In genomic region chr2:209423562-209424541, GRCh38 we compare ENCODE assay signal across 1 cellular context.
TF ChIP-seq lines count a peak whose summit lies in the region.

MAP2 (plus strand) TSS chr2:209424047; CDS start chr2:209653171, 229,124 bp downstream.

TF ChIP-seq in HepG2, 621 proteins besides CTCF, POLR2A, EP300 and RAD21 (continued from another document and continues in another):
- no peak for TF ChIP-seq ZBTB2 (CRISPR knock-in tag; IDR thresholded peaks at IDR 0.05; ENCODE audit: low read depth)
- TF ChIP-seq ZNF850 (CRISPR knock-in tag; conservative IDR thresholded peaks at IDR 0.05), result no peak
- TF ChIP-seq LCORL (IDR thresholded peaks at IDR 0.05), result no peak
- no peak for TF ChIP-seq LCORL (CRISPR knock-in tag; IDR thresholded peaks at IDR 0.05)
- TF ChIP-seq NFE2L1 (CRISPR knock-in tag; IDR thresholded peaks at IDR 0.05; ENCODE audit: borderline replicate concordance), result no peak
- TF ChIP-seq KDM1A (CRISPR knock-in tag; IDR thresholded peaks at IDR 0.05), result no peak
- TF ChIP-seq HOXD1 (CRISPR knock-in tag; IDR thresholded peaks at IDR 0.05), result no peak
- no peak for TF ChIP-seq ZNF646 (CRISPR knock-in tag; IDR thresholded peaks at IDR 0.05)
- TF ChIP-seq RARG (CRISPR knock-in tag; IDR thresholded peaks at IDR 0.05; ENCODE audit: low read depth), result no peak
- TF ChIP-seq SIN3A (IDR thresholded peaks at IDR 0.05; ENCODE audit: borderline replicate concordance, low read depth, low read length), result no peak
- no peak for TF ChIP-seq NR2F6 (IDR thresholded peaks at IDR 0.05)
- TF ChIP-seq NR2F6 (CRISPR knock-in tag; IDR thresholded peaks at IDR 0.05), result no peak
- 0 out of 2 replicates have a peak, but pooled peaks have one; percentile 30 for TF ChIP-seq NFKB2 (CRISPR knock-in tag; IDR thresholded peaks at IDR 0.05; ENCODE audit: borderline replicate concordance)
- TF ChIP-seq ZNF496 (CRISPR knock-in tag; IDR thresholded peaks at IDR 0.05; ENCODE audit: insufficient replicate concordance), result no peak
- 0 out of 2 replicates have a peak, but pooled peaks have one; percentile 48 for TF ChIP-seq SMARCE1 (IDR thresholded peaks at IDR 0.05; ENCODE audit: borderline replicate concordance)
- TF ChIP-seq ZSCAN21 (CRISPR knock-in tag; IDR thresholded peaks at IDR 0.05; ENCODE audit: borderline replicate concordance), result peak; percentile 65; the same call in 1 of the 2 replicates
- no peak for TF ChIP-seq ZNF513 (CRISPR knock-in tag; conservative IDR thresholded peaks at IDR 0.05)
- no peak for TF ChIP-seq ZNF749 (CRISPR knock-in tag; IDR thresholded peaks at IDR 0.05; ENCODE audit: borderline replicate concordance)
- no peak for TF ChIP-seq BCLAF1 (IDR thresholded peaks at IDR 0.05)
- TF ChIP-seq ZNF124 (CRISPR knock-in tag; IDR thresholded peaks at IDR 0.05), result no peak
- no peak for TF ChIP-seq PHF8 (CRISPR knock-in tag; IDR thresholded peaks at IDR 0.05)
- no peak for TF ChIP-seq NFKBIZ (CRISPR knock-in tag; IDR thresholded peaks at IDR 0.05)
- TF ChIP-seq BHLHE40 (IDR thresholded peaks at IDR 0.05; ENCODE audit: low read length), result peak; percentile 42; the same call in 1 of the 2 replicates
- no peak for TF ChIP-seq E2F1 (CRISPR knock-in tag; IDR thresholded peaks at IDR 0.05)
- TF ChIP-seq CBX1 (IDR thresholded peaks at IDR 0.05; ENCODE audit: low read depth), result no peak
- TF ChIP-seq THRA (CRISPR knock-in tag; IDR thresholded peaks at IDR 0.05; ENCODE audit: borderline replicate concordance), result no peak
- no peak for TF ChIP-seq MXD3 (CRISPR knock-in tag; IDR thresholded peaks at IDR 0.05)
- no peak for TF ChIP-seq KDM6A (CRISPR knock-in tag; IDR thresholded peaks at IDR 0.05; ENCODE audit: low read depth)
- peak; percentile 69 for TF ChIP-seq SRSF1 (optimal IDR thresholded peaks at IDR 0.05; ENCODE audit: low read depth, low read length)
- TF ChIP-seq SIX4 (CRISPR knock-in tag; IDR thresholded peaks at IDR 0.05), result no peak
- no peak for TF ChIP-seq MAFF (IDR thresholded peaks at IDR 0.05; ENCODE audit: low read depth, low read length)
- no peak for TF ChIP-seq ZFYVE20 (CRISPR knock-in tag; IDR thresholded peaks at IDR 0.05; ENCODE audit: borderline replicate concordance, low read depth)
- no peak for TF ChIP-seq NR0B2 (CRISPR knock-in tag; IDR thresholded peaks at IDR 0.05)
- no peak for TF ChIP-seq ZBTB21 (CRISPR knock-in tag; IDR thresholded peaks at IDR 0.05)
- no peak for TF ChIP-seq ZBTB33 (CRISPR knock-in tag; IDR thresholded peaks at IDR 0.05)
- no peak for TF ChIP-seq IKZF1 (IDR thresholded peaks at IDR 0.05)
- no peak for TF ChIP-seq ZNF816 (CRISPR knock-in tag; IDR thresholded peaks at IDR 0.05; ENCODE audit: borderline replicate concordance)
- TF ChIP-seq NR2F2 (IDR thresholded peaks at IDR 0.05; ENCODE audit: borderline replicate concordance, low read depth), result no peak
